22 cellular contexts compared by ENCODE assay signal in genomic region chr19:47045867-47046470, GRCh38. TPM values are rescaled to one million over a fixed set of nuclear protein-coding genes. Genes with fewer than 3 reads are reported as not detected.
DNase-seq lines count a peak whose midpoint lies in the region; ATAC-seq, FAIRE-seq and TF ChIP-seq lines count a peak whose summit lies in the region.
"Had no signal": no experiment of that assay in that cellular context is flagged by ENCODE, and none has a peak within 500 bp of the region (broad histone marks: within the 10 kb centered on the region; RNA-seq: fewer than 3 reads in every experiment).

No MANE protein-coding gene starts in this region.

- RAD21 ChIA-PET in GM12878 (lab: Charles Lee; ENCODE audit: unreplicated experiment) = no interaction called here

- no peaks in the 10 kb centered on the region for H3K27me3 ChIP-seq in CD4-positive, alpha-beta T cell (ENCODE audit: control insufficient read depth, insufficient read depth, low read length)
- H3K27me3 ChIP-seq in GM23338 (ENCODE audit: insufficient read depth) (no peaks in the 10 kb centered on the region), GM12878 (replicated peaks in 1 of 2; ENCODE audit: control insufficient read depth in 2 of 2, insufficient read depth in 2 of 2, low read length in 1 of 2) (no peaks in the 10 kb centered on the region)
- H3K27me3 ChIP-seq: SJSA1 had no signal

- H3K36me3 ChIP-seq in GM23338 (ENCODE audit: insufficient read depth) = no peaks in the 10 kb centered on the region
- H3K36me3 ChIP-seq in GM12878 (ENCODE audit: control insufficient read depth in 2 of 2, insufficient read depth in 2 of 2, low read length in 1 of 2) = no peaks in the 10 kb centered on the region
- H3K36me3 ChIP-seq in mucosa of descending colon (ENCODE audit: low read depth) = no peaks in the 10 kb centered on the region

- POLR2A ChIA-PET in CD4-positive, alpha-beta T cell (lab: Charles Lee) = no interaction called here
- POLR2A ChIA-PET in GM12878 (lab: Charles Lee) = no interaction called here

- H3K9me2 ChIP-seq in GM23338 (ENCODE audit: insufficient read depth) = no peaks in the 10 kb centered on the region

- no peak overlapping the region for H3K27ac ChIP-seq in CD4-positive, alpha-beta T cell (ENCODE audit: low read depth, low read length)
- H3K27ac ChIP-seq in GM23338 (ENCODE audit: low read depth) (no peak overlapping the region), GM12878 (ENCODE audit: control insufficient read depth, insufficient read depth) (no peak overlapping the region)
- H3K27ac ChIP-seq: SJSA1 had no signal

- intact Hi-C loops in CD4-positive, alpha-beta T cell (cut with DNase I, micrococcal nuclease) = loop anchor here in 1 of 2 experiments (5.0 kb wide), 1 partner anchor 259 kb away; the partner anchor contains the start of gene SLC1A5
- intact Hi-C loops in GM12878 (cut with micrococcal nuclease; ENCODE audit: unreplicated experiment) (no loop called here), mucosa of descending colon (cut with DNase I, micrococcal nuclease) (no loop called here)

- H3K4me1 ChIP-seq in GM23338 (ENCODE audit: insufficient read depth) (peaks cover 17% of the 10 kb centered on the region), GM12878 (ENCODE audit: control insufficient read depth, insufficient read depth, low read length) (0 out of 2 replicates have a peak, but pooled peaks cover 5% of the 10 kb centered on the region), mucosa of descending colon (ENCODE audit: low read depth) (no peaks in the 10 kb centered on the region)

- H3K36me3 Mint-ChIP-seq in CD4-positive, alpha-beta T cell (ENCODE audit: low read depth) = peaks cover 10% of the 10 kb centered on the region
- H3K36me3 Mint-ChIP-seq in GM23338 (ENCODE audit: low read depth) (peaks cover 3% of the 10 kb centered on the region; the same call in 1 of the 3 replicates), neural crest cell (ENCODE audit: low read depth) (peaks cover 5% of the 10 kb centered on the region)

- no peak for DNase-seq in CD4-positive, alpha-beta T cell
- DNase-seq in GM23338 (ENCODE audit: low spot score) (no peak), GM12878 (ENCODE audit: low read depth, low spot score) (no peak), neural crest cell (ENCODE audit: low read depth, low spot score) (no peak), Ammon's horn (ENCODE audit: low spot score) (no peak), mucosa of descending colon (no peak)
- DNase-seq: DMS 273 treated with DMSO at 0.1 percent for 48 hours, KG1, NCI-H1105 treated with DMSO at 0.1 percent for 48 hours, NCI-H2029 treated with DMSO at 0.1 percent for 48 hours, NCI-H226, NCI-H524, NCI-H82, OCI-M1, T-helper 1 cell had no signal

- TSS peak; percentile 72 for BruUV-seq in GM12878 (replicated peaks; lab: Mats Ljungman, UMichigan)

- H3K27ac Mint-ChIP-seq in CD4-positive, alpha-beta T cell = no peak overlapping the region
- no peak overlapping the region for H3K27ac Mint-ChIP-seq in GM23338
- H3K27ac Mint-ChIP-seq in neural crest cell (ENCODE audit: unreplicated experiment) = no peak overlapping the region
- H3K27ac Mint-ChIP-seq: B cell had no signal

- TF ChIP-seq EP300 in GM12878 (IDR thresholded peaks at IDR 0.05; ENCODE audit: borderline replicate concordance in 1 of 2, control insufficient read depth in 1 of 2, low read depth in 2 of 2, low read length in 2 of 2) = no peak

- peaks cover 10% of the 10 kb centered on the region for H3K4me1 Mint-ChIP-seq in CD4-positive, alpha-beta T cell (ENCODE audit: low read depth)
- H3K4me1 Mint-ChIP-seq in GM23338 = peaks cover 8% of the 10 kb centered on the region
- peaks cover 14% of the 10 kb centered on the region for H3K4me1 Mint-ChIP-seq in neural crest cell

- SMC1A ChIA-PET in GM12878 (lab: Charles Lee; ENCODE audit: uncharacterized antibody, unreplicated experiment) = no interaction called here

- H2AFZ ChIP-seq in GM23338 (no peak overlapping the region), GM12878 (ENCODE audit: control insufficient read depth, low read depth, low read length) (no peak overlapping the region)

- no peaks in the 10 kb centered on the region for H3K9me3 Mint-ChIP-seq in CD4-positive, alpha-beta T cell
- H3K9me3 Mint-ChIP-seq in GM23338 (no peaks in the 10 kb centered on the region; the same call in 2 of the 3 replicates), neural crest cell (peaks cover 3% of the 10 kb centered on the region)

- H3K4me3 Mint-ChIP-seq in CD4-positive, alpha-beta T cell = peak overlapping the region; percentile 38
- no peak overlapping the region for H3K4me3 Mint-ChIP-seq in GM23338
- peak overlapping the region; percentile 100 for H3K4me3 Mint-ChIP-seq in neural crest cell
- H3K4me3 Mint-ChIP-seq: B cell had no signal

- no peak overlapping the region for H3K4me3 ChIP-seq in GM23338
- no peak overlapping the region for H3K4me3 ChIP-seq in GM12878
- H3K4me3 ChIP-seq in mucosa of descending colon = no peak overlapping the region
- H3K4me3 ChIP-seq: SJSA1 had no signal

- CTCF ChIA-PET in CD4-positive, alpha-beta T cell (lab: Charles Lee) = no interaction called here
- CTCF ChIA-PET in GM12878 (lab: Yijun Ruan, JAX) = interaction anchor here (1.2 kb wide), 1 partner anchor 33 kb away, joined by 3 read pairs; no protein-coding TSS in a partner anchor

- TF ChIP-seq CTCF in CD4-positive, alpha-beta T cell (IDR thresholded peaks at IDR 0.05) = no peak
- TF ChIP-seq CTCF in GM23338 (conservative IDR thresholded peaks at IDR 0.05; ENCODE audit: low read depth in 2 of 2) = no peak
- TF ChIP-seq CTCF in GM12878 (IDR thresholded peaks at IDR 0.05 in 2 of 3, conservative IDR thresholded peaks at IDR 0.05 in 1 of 3; ENCODE audit: control insufficient read depth in 2 of 3, extremely low read depth in 1 of 3, insufficient read depth in 1 of 3, low read depth in 3 of 3, low read length in 3 of 3) = no peak
- no peak for TF ChIP-seq CTCF in neural crest cell (conservative IDR thresholded peaks at IDR 0.05)
- TF ChIP-seq CTCF in mucosa of descending colon (IDR thresholded peaks at IDR 0.05) = no peak

- peaks cover 10% of the 10 kb centered on the region for H3K79me2 ChIP-seq in GM23338 (replicated peaks; ENCODE audit: insufficient read depth)
- peaks cover 2% of the 10 kb centered on the region for H3K79me2 ChIP-seq in GM12878 (ENCODE audit: control insufficient read depth, insufficient read depth, low read length)

- H3K9ac ChIP-seq in GM12878 (ENCODE audit: control insufficient read depth, insufficient read depth, low read length) = no peak overlapping the region

- TF ChIP-seq RAD21 in GM12878 (IDR thresholded peaks at IDR 0.05; ENCODE audit: insufficient read depth, low read depth, low read length) = no peak

- no peak for TF ChIP-seq POLR2A in GM12878 (IDR thresholded peaks at IDR 0.05; ENCODE audit: low read depth, low read length)

- ATAC-seq in CD4-positive, alpha-beta T cell (ENCODE audit: poor library complexity) = no peak
- ATAC-seq in GM23338 (no peak), GM12878 (no peak), mucosa of descending colon (no peak), HG03354 (IDR thresholded peaks at IDR 0.05; ENCODE audit: poor library complexity, severe bottlenecking, unreplicated experiment) (no peak)

- in situ Hi-C loops in GM12878 (cut with MboI) = no loop called here

- H3K4me2 ChIP-seq in GM23338 (no peak overlapping the region), GM12878 (ENCODE audit: control insufficient read depth, insufficient read depth) (no peak overlapping the region)

- H4K20me1 ChIP-seq in GM23338 (replicated peaks; ENCODE audit: insufficient read depth) (peaks cover 6% of the 10 kb centered on the region), GM12878 (ENCODE audit: control insufficient read depth, insufficient read depth) (no peaks in the 10 kb centered on the region)

- H3K27me3 Mint-ChIP-seq in CD4-positive, alpha-beta T cell = no peaks in the 10 kb centered on the region
- peaks cover 15% of the 10 kb centered on the region for H3K27me3 Mint-ChIP-seq in GM23338 (ENCODE audit: insufficient read depth, low read depth, poor library complexity)
- H3K27me3 Mint-ChIP-seq in neural crest cell (ENCODE audit: low read depth) = peaks cover 2% of the 10 kb centered on the region
- H3K27me3 Mint-ChIP-seq: B cell had no signal

- no peaks in the 10 kb centered on the region for H3K9me3 ChIP-seq in CD4-positive, alpha-beta T cell (ENCODE audit: control insufficient read depth, low read length)
- H3K9me3 ChIP-seq in GM12878 (replicated peaks; ENCODE audit: control insufficient read depth, insufficient read depth, low read length) (no peaks in the 10 kb centered on the region), mucosa of descending colon (no peaks in the 10 kb centered on the region)

- whole genome bisulfite sequencing in GM12878 (ENCODE audit: insufficient coverage, insufficient replicate concordance, low lambda C conversion rate, missing lambda C conversion rate) = 93% methylated on average over 39 of the region's 45 CpGs

- no peak for FAIRE-seq in GM12878 (lab: Jason Lieb, UNC)
- FAIRE-seq: A204.1, GM12892, GM19239, RCC 7860 had no signal

- H3F3A ChIP-seq in GM23338 (replicated peaks; ENCODE audit: low read depth) = 0 out of 2 replicates have a peak, but pooled peaks cover 6% of the 10 kb centered on the region

RNA-seq across cellular contexts. Expression of gene TMEM160, which starts 2.5 kb away (rescaled TPM):
- 10 to 100 TPM; 18.0 to 18.1 TPM for total RNA-seq in CD4-positive, alpha-beta T cell
- 53.0 and 60.4 TPM in 2 replicates for total RNA-seq in GM23338 (2014; rRNA removed; shearing (Covaris generic))
- 251 and 255 TPM in 2 replicates for polyA plus RNA-seq in GM23338 (2016; fragmentation: Nextera tagmentation; extraction: Ambion mirVana)
- total RNA-seq in GM12878 (2013; cell fraction: nucleolus; rRNA removed) = 1.7 and 2.8 TPM in 2 replicates
- total RNA-seq in GM12878 (2014; rRNA removed) = 77.3 and 83.3 TPM in 2 replicates
- total RNA-seq in GM12878 (2014; rRNA removed; fragmentation: Illumina TruSeq; extraction: Trizol) = 2.0 and 2.4 TPM in 2 replicates
- total RNA-seq in GM12878 (2021) = 61.8 and 63.4 TPM in 2 replicates
- polyA plus RNA-seq in GM12878 (2011; ENCODE audit: low read depth) = 3.7 TPM
- 4.2 and 15.2 TPM in 2 replicates for polyA plus RNA-seq in GM12878 (2011; rRNA removed)
- 47.8 and 76.9 TPM in 2 replicates for polyA plus RNA-seq in GM12878 (2011; cell fraction: cytosol; rRNA removed)
- 28.3 and 29.1 TPM in 2 replicates for polyA plus RNA-seq in GM12878 (2011; cell fraction: nucleus; rRNA removed)
- polyA plus RNA-seq in GM12878 (2012) = 27.5 and 29.0 TPM in 2 replicates
- 0.21 TPM in 1 of 2 replicates, not detected in the other for polyA plus RNA-seq in GM12878 (2014; fragmentation: Illumina TruSeq; extraction: Trizol)
- polyA plus RNA-seq in GM12878 (2014; fragmentation: Nextera tagmentation; extraction: Ambion mirVana) = under 1 TPM in 1 of 2 experiments, not detected in 1; 0.71 TPM
- polyA plus RNA-seq in GM12878 (2014; rRNA removed) = 78.5 and 94.8 TPM in 2 replicates
- polyA plus RNA-seq in GM12878 (2016; fragmentation: Nextera tagmentation; extraction: Ambion mirVana) = 100 to 1,000 TPM; 138 to 147 TPM
- 2.4 and 3.6 TPM in 2 replicates for polyA minus RNA-seq in GM12878 (2011; rRNA and poly(A)+ RNA removed)
- polyA minus RNA-seq in GM12878 (2011; cell fraction: cytosol; rRNA and poly(A)+ RNA removed) = 8.8 and 9.9 TPM in 2 replicates
- polyA minus RNA-seq in GM12878 (2011; cell fraction: nucleus; rRNA and poly(A)+ RNA removed) = 4.5 and 10.5 TPM in 2 replicates
- 51.1 and 57.5 TPM in 2 replicates for total RNA-seq in neural crest cell
- total RNA-seq in mucosa of descending colon = 10 to 100 TPM; 23.8 to 32.8 (median 25.9) TPM

RNA-seq across cellular contexts. Expression of gene NPAS1, which starts 26.3 kb away (rescaled TPM):
- 1 to 10 TPM; 1.1 to 2.1 TPM for total RNA-seq in CD4-positive, alpha-beta T cell
- total RNA-seq in GM23338 (2014; rRNA removed; shearing (Covaris generic)) = 5.0 and 5.6 TPM in 2 replicates
- polyA plus RNA-seq in GM23338 (2016; fragmentation: Nextera tagmentation; extraction: Ambion mirVana) = 9.7 and 9.8 TPM in 2 replicates
- total RNA-seq in GM12878 (2013; cell fraction: nucleolus; rRNA removed) = 0.78 TPM in 1 of 2 replicates, not detected in the other
- 0.17 TPM in 1 of 2 replicates, not detected in the other for total RNA-seq in GM12878 (2014; rRNA removed)
- total RNA-seq in GM12878 (2014; rRNA removed; fragmentation: Illumina TruSeq; extraction: Trizol) = not detected in 2 replicates
- total RNA-seq in GM12878 (2021) = 0.45 and 0.72 TPM in 2 replicates
- 0.28 TPM for polyA plus RNA-seq in GM12878 (2011; ENCODE audit: low read depth)
- polyA plus RNA-seq in GM12878 (2011; rRNA removed) = 0.14 TPM in 1 of 2 replicates, not detected in the other
- 0.42 and 1.7 TPM in 2 replicates for polyA plus RNA-seq in GM12878 (2011; cell fraction: cytosol; rRNA removed)
- polyA plus RNA-seq in GM12878 (2011; cell fraction: nucleus; rRNA removed) = 0.96 and 1.0 TPM in 2 replicates
- 0.65 and 1.4 TPM in 2 replicates for polyA plus RNA-seq in GM12878 (2012)
- 0.18 TPM in 1 of 2 replicates, not detected in the other for polyA plus RNA-seq in GM12878 (2014; fragmentation: Illumina TruSeq; extraction: Trizol)
- polyA plus RNA-seq in GM12878 (2014; fragmentation: Nextera tagmentation; extraction: Ambion mirVana) = not detected
- 0.51 and 0.88 TPM in 2 replicates for polyA plus RNA-seq in GM12878 (2014; rRNA removed)
- polyA plus RNA-seq in GM12878 (2016; fragmentation: Nextera tagmentation; extraction: Ambion mirVana) = under 1 TPM; 0.28 to 0.49 TPM
- polyA minus RNA-seq in GM12878 (2011; rRNA and poly(A)+ RNA removed) = 0.31 TPM in 1 of 2 replicates, not detected in the other
- polyA minus RNA-seq in GM12878 (2011; cell fraction: cytosol; rRNA and poly(A)+ RNA removed) = not detected in 2 replicates
- not detected in 2 replicates for polyA minus RNA-seq in GM12878 (2011; cell fraction: nucleus; rRNA and poly(A)+ RNA removed)
- total RNA-seq in neural crest cell = 1.5 and 1.9 TPM in 2 replicates
- total RNA-seq in mucosa of descending colon = 1 to 10 TPM in 1 of 3 donors, under 1 TPM in 1, not detected in 1; 0.31 to 1.1 TPM
- total RNA-seq: SJSA1 had no signal
